Comparison of ENCODE assay signal across 28 cellular contexts in the genomic region with DNA sequence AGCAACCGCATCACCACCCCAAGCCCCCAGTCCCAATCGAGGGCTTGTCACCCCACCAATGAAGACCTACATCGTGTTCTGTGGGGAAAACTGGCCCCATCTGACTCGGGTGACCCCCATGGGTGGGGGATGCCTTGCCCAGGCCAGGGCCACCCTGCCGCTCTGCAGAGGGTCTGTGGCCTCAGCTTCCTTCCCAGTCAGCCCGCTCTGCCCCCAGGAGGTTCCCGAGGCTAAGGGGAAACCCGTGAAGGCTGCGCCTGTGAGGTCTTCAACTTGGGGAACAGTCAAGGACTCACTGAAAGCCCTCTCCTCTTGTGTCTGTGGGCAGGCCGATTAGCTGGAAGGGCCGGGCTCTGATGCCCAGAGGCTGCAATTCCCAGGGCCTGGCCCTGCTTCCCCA. TPM values are rescaled to one million over a fixed set of nuclear protein-coding genes. Genes with fewer than 3 reads are reported as not detected.
"Had no signal": no experiment of that assay in that cellular context is flagged by ENCODE, and none has a peak within 500 bp of the region (broad histone marks: within the 10 kb centered on the region; RNA-seq: fewer than 3 reads in every experiment).

No MANE protein-coding gene starts in this region.

- ATAC-seq: activated T-cell treated with anti-CD3 and anti-CD28 coated beads, Interleukin-2, amount 50 U/mL, for 4 hours; heart right ventricle; left lobe of liver; WTC11 had no signal

- H3K36me3 ChIP-seq: heart right ventricle, stomach, suprapubic skin, transverse colon, uterus had no signal

- H3K27me3 ChIP-seq: heart right ventricle, stomach, suprapubic skin, transverse colon, uterus had no signal

- H3K4me3 ChIP-seq: heart right ventricle, lung, stomach, suprapubic skin, transverse colon, uterus had no signal

- H3K9me3 ChIP-seq: heart right ventricle, stomach, suprapubic skin, transverse colon, uterus had no signal

- H3K4me1 ChIP-seq: heart right ventricle, transverse colon, uterus had no signal

- DNase-seq: activated CD4-positive, alpha-beta T cell treated with anti-CD3 and anti-CD28 coated beads for 36 hours; activated CD4-positive, alpha-beta T cell treated with anti-CD3 and anti-CD28 coated beads, Interleukin-2, amount 50 U/mL, for 4 hours; activated CD8-positive, alpha-beta memory T cell treated with anti-CD3 and anti-CD28 coated beads for 24 hours; activated CD8-positive, alpha-beta memory T cell treated with anti-CD3 and anti-CD28 coated beads, Interleukin-2, amount 50 U/mL, for 4 hours; activated naive CD4-positive, alpha-beta T cell treated with Interleukin-2 at 50 U/mL for 16 hours; activated naive CD8-positive, alpha-beta T cell treated with anti-CD3 and anti-CD28 coated beads, Interleukin-2, amount 10 ng/mL, durations not matched to agents 7 days and 5 days; activated T-cell treated with anti-CD3 and anti-CD28 coated beads, Interleukin-2, amount 50 U/mL, for 4 hours; amygdala; cerebellar nuclear complex; cortex of kidney; heart right ventricle; naive B cell; occipital lobe; stimulated activated CD4-positive, alpha-beta T cell treated with anti-CD3 and anti-CD28 coated beads, Interleukin-4, amount 100 ng/mL, for 4 hours; stomach; T-helper 1 cell; transverse colon; uterus had no signal

- H3K27ac ChIP-seq: heart right ventricle, stomach, suprapubic skin, transverse colon, uterus had no signal

RNA-seq across cellular contexts. Expression of a gene that starts 2.0 kb away (rescaled TPM):
- total RNA-seq: activated CD4-positive, alpha-beta T cell treated with anti-CD3 and anti-CD28 coated beads for 36 hours; activated naive CD8-positive, alpha-beta T cell treated with anti-CD3 and anti-CD28 coated beads, Interleukin-2, amount 10 ng/mL, durations not matched to agents 7 days and 5 days; activated T-cell treated with anti-CD3 and anti-CD28 coated beads, Interleukin-2, amount 50 U/mL, for 4 hours; epithelial cell of proximal tubule; fibroblast of villous mesenchyme; left lobe of liver; lung; mesenteric fat pad; mucosa of gallbladder; stomach; suprapubic skin; transverse colon; uterus; WTC11 had no signal
- polyA plus RNA-seq: keratinocyte, neural cell had no signal

RNA-seq across cellular contexts. Expression of a gene that starts 11.8 kb away (rescaled TPM):
- total RNA-seq: activated CD4-positive, alpha-beta T cell treated with anti-CD3 and anti-CD28 coated beads for 36 hours; activated naive CD8-positive, alpha-beta T cell treated with anti-CD3 and anti-CD28 coated beads, Interleukin-2, amount 10 ng/mL, durations not matched to agents 7 days and 5 days; epithelial cell of proximal tubule; occipital lobe had no signal
- polyA plus RNA-seq: neural cell had no signal

RNA-seq across cellular contexts. Expression of a gene that starts 15.8 kb away (rescaled TPM):
- total RNA-seq: activated CD4-positive, alpha-beta T cell treated with anti-CD3 and anti-CD28 coated beads for 36 hours; activated naive CD8-positive, alpha-beta T cell treated with anti-CD3 and anti-CD28 coated beads, Interleukin-2, amount 10 ng/mL, durations not matched to agents 7 days and 5 days; activated T-cell treated with anti-CD3 and anti-CD28 coated beads, Interleukin-2, amount 50 U/mL, for 4 hours; epithelial cell of proximal tubule; fibroblast of villous mesenchyme; occipital lobe had no signal
- polyA plus RNA-seq: keratinocyte, neural cell had no signal

RNA-seq across cellular contexts. Expression of a gene that starts 37.6 kb away (rescaled TPM):
- total RNA-seq: activated CD4-positive, alpha-beta T cell treated with anti-CD3 and anti-CD28 coated beads for 36 hours; activated naive CD8-positive, alpha-beta T cell treated with anti-CD3 and anti-CD28 coated beads, Interleukin-2, amount 10 ng/mL, durations not matched to agents 7 days and 5 days; activated T-cell treated with anti-CD3 and anti-CD28 coated beads, Interleukin-2, amount 50 U/mL, for 4 hours; left lobe of liver had no signal
- polyA plus RNA-seq: keratinocyte, neural cell had no signal
